ENCODE assay signal across 20 cellular contexts in the genomic region with DNA sequence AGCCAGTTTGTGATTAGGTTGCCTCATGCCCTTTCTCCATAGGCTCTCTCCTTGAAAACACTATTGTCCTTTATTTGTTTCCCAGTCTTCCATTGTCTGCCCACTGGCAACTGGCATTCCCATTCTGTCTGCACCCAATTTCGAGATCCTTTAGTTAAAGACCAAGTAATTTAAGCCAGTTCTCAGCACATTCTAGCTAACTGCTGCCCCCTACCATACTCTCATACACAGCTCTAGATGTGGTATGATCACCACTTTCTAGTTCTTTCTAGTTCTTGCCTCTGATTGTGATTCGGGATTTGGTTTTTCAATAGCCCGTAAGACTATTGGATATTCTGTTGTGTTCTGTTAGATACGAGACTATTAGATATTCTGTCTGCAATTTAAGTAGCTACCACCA.
DNase-seq lines count a peak whose midpoint lies in the region; ATAC-seq, FAIRE-seq and TF ChIP-seq lines count a peak whose summit lies in the region.
"Had no signal": no experiment of that assay in that cellular context is flagged by ENCODE, and none has a peak within 500 bp of the region (broad histone marks: within the 10 kb centered on the region; RNA-seq: fewer than 3 reads in every experiment).

No MANE protein-coding gene starts in this region.

- H3K27ac ChIP-seq in H1 (ENCODE audit: low read depth, low read length) (no peak overlapping the region), mesendoderm (ENCODE audit: low read depth, low read length) (no peak overlapping the region)

- no peak overlapping the region for H2AFZ ChIP-seq in H1 (ENCODE audit: low read length)

- TF ChIP-seq CTCF in BE2C (IDR thresholded peaks at IDR 0.05; ENCODE audit: low read depth, low read length): peak; percentile 31; the same call in 1 of the 2 replicates
- TF ChIP-seq CTCF in H1 (IDR thresholded peaks at IDR 0.05; ENCODE audit: control extremely low read depth in 1 of 3, insufficient read depth in 1 of 3, low read depth in 1 of 3, low read length in 3 of 3): peak in 1 of 3 experiments; percentile 21; a peak in 1 of 4 replicates

- no peak for TF ChIP-seq EP300 in H1 (IDR thresholded peaks at IDR 0.05; ENCODE audit: borderline replicate concordance in 1 of 2, low read depth in 2 of 2, low read length in 2 of 2)

- H3K9me3 ChIP-seq in BE2C: no peaks in the 10 kb centered on the region
- H3K9me3 ChIP-seq in H1 (ENCODE audit: insufficient read depth in 2 of 2, low read depth in 1 of 2, low read length in 1 of 2): no peaks in the 10 kb centered on the region

- peak; percentile 96 for FAIRE-seq in H1 (lab: Jason Lieb, UNC)
- FAIRE-seq: GM12891, GM19239, H54, HTR-8/SVneo, K562 had no signal

- H4K91ac ChIP-seq in H1 (replicated peaks; ENCODE audit: insufficient read length, low read length): no peak overlapping the region

- CTCF ChIA-PET in H1 (lab: Charles Lee; ENCODE audit: partially characterized antibody): interaction anchor here (1.0 to 1.5 kb wide), 6 partner anchors 18 to 411 kb away, joined by 3 to 4 read pairs (median 3); no protein-coding TSS in a partner anchor

- H2AK5ac ChIP-seq in H1 (ENCODE audit: low read depth, low read length) (no peak overlapping the region), mesendoderm (ENCODE audit: low read length) (no peak overlapping the region)

- H3K4me3 ChIP-seq in BE2C (ENCODE audit: low read depth, low read length) (no peak overlapping the region), H7 (ENCODE audit: insufficient read depth, low read depth, low read length) (no peak overlapping the region), H1 (ENCODE audit: extremely low read depth in 1 of 4, insufficient read depth in 2 of 4, low read depth in 3 of 4, low read length in 4 of 4) (no peak overlapping the region), mesendoderm (ENCODE audit: low read length) (no peak overlapping the region)
- H3K4me3 ChIP-seq: K562 had no signal

- TF ChIP-seq POLR2A in H1 (IDR thresholded peaks at IDR 0.05; ENCODE audit: control extremely low read depth in 1 of 2, low read depth in 2 of 2, low read length in 2 of 2): no peak

- POLR2A ChIA-PET in H1 (lab: Charles Lee; ENCODE audit: partially characterized antibody): no interaction called here

- H3K36me3 ChIP-seq in BE2C (no peaks in the 10 kb centered on the region), H7 (replicated peaks; ENCODE audit: control insufficient read depth, insufficient read depth, low read length) (no peaks in the 10 kb centered on the region), H1 (ENCODE audit: control insufficient read depth in 2 of 4, insufficient read depth in 4 of 4, low read length in 3 of 4) (no peaks in the 10 kb centered on the region), mesendoderm (ENCODE audit: control insufficient read depth, insufficient read depth, low read length) (no peaks in the 10 kb centered on the region)

- intact Hi-C loops in left ventricle myocardium superior (cut with micrococcal nuclease): no loop called here

- H3K79me1 ChIP-seq in H1 (ENCODE audit: low read depth, low read length): no peaks in the 10 kb centered on the region
- no peaks in the 10 kb centered on the region for H3K79me1 ChIP-seq in mesendoderm (ENCODE audit: low read length)

- no peak overlapping the region for H3K9ac ChIP-seq in H1 (replicated peaks in 1 of 4; ENCODE audit: extremely low read depth in 1 of 4, low read depth in 3 of 4, low read length in 3 of 4)
- no peak overlapping the region for H3K9ac ChIP-seq in mesendoderm (ENCODE audit: low read length)

- no peak overlapping the region for H3K4me2 ChIP-seq in H1 (ENCODE audit: insufficient read depth in 1 of 2, low read depth in 2 of 2, low read length in 2 of 2)
- no peak overlapping the region for H3K4me2 ChIP-seq in mesendoderm (ENCODE audit: low read length)

- H3K23me2 ChIP-seq in H1 (ENCODE audit: low read depth, low read length): no peaks in the 10 kb centered on the region

- no peaks in the 10 kb centered on the region for H3K27me3 ChIP-seq in BE2C
- H3K27me3 ChIP-seq in H7 (ENCODE audit: control insufficient read depth, insufficient read depth, low read length): no peaks in the 10 kb centered on the region
- no peaks in the 10 kb centered on the region for H3K27me3 ChIP-seq in H1 (replicated peaks in 1 of 4; ENCODE audit: control insufficient read depth in 3 of 4, extremely low read depth in 1 of 4, insufficient read depth in 3 of 4, low read length in 3 of 4)
- no peaks in the 10 kb centered on the region for H3K27me3 ChIP-seq in mesendoderm (ENCODE audit: insufficient read depth, low read length, poor library complexity)

- no peaks in the 10 kb centered on the region for H3K27me3 Mint-ChIP-seq in activated naive CD8-positive, alpha-beta T cell treated with anti-CD3 and anti-CD28 coated beads for 36 hours
- H3K27me3 Mint-ChIP-seq: CD4-positive, alpha-beta memory T cell had no signal

- 89% methylated on average over 4 of the region's 4 CpGs; no CpG with 5 or more reads in 1 of the 2 experiments for WGBS in H1 (ENCODE audit: extremely low coverage in 1 of 2, insufficient coverage in 1 of 2, insufficient read length in 1 of 2, insufficient replicate concordance in 2 of 2, low coverage in 1 of 2, low lambda C conversion rate in 2 of 2, missing lambda C conversion rate in 1 of 2), 2 experiments
- WGBS in mesendoderm (ENCODE audit: extremely low coverage, insufficient coverage, low lambda C conversion rate): no CpG with 5 or more reads among the region's 4 CpGs

- H3K9me3 Mint-ChIP-seq in activated naive CD8-positive, alpha-beta T cell treated with anti-CD3 and anti-CD28 coated beads for 36 hours: no peaks in the 10 kb centered on the region
- H3K9me3 Mint-ChIP-seq: CD4-positive, alpha-beta memory T cell had no signal

- TF ChIP-seq RAD21 in H1 (IDR thresholded peaks at IDR 0.05 in 1 of 2, conservative IDR thresholded peaks at IDR 0.05 in 1 of 2; ENCODE audit: low read depth in 2 of 2, low read length in 2 of 2): peak; percentile 32 to 46

- H3K4me3 Mint-ChIP-seq in activated naive CD8-positive, alpha-beta T cell treated with anti-CD3 and anti-CD28 coated beads for 36 hours: no peak overlapping the region
- H3K4me3 Mint-ChIP-seq: CD14-positive monocyte; CD4-positive, alpha-beta memory T cell had no signal

- H3K36me3 Mint-ChIP-seq in activated naive CD8-positive, alpha-beta T cell treated with anti-CD3 and anti-CD28 coated beads for 36 hours: no peaks in the 10 kb centered on the region
- H3K36me3 Mint-ChIP-seq: CD14-positive monocyte; CD4-positive, alpha-beta memory T cell had no signal

- H3K4me1 ChIP-seq in BE2C (no peaks in the 10 kb centered on the region), H1 (replicated peaks in 1 of 4; ENCODE audit: control insufficient read depth in 3 of 4, insufficient read depth in 4 of 4, low read length in 3 of 4) (no peaks in the 10 kb centered on the region), mesendoderm (ENCODE audit: control insufficient read depth, low read depth, low read length) (no peaks in the 10 kb centered on the region)

- H4K5ac ChIP-seq in H1 (ENCODE audit: insufficient read length, low read depth, low read length) (no peak overlapping the region), mesendoderm (ENCODE audit: low read length) (no peak overlapping the region)

- no peak for ATAC-seq in left ventricle myocardium superior
- ATAC-seq: K562 had no signal

- no peak for DNase-seq in BE2C
- DNase-seq in H7: peak; percentile 24
- DNase-seq in H1 (ENCODE audit: low read depth in 1 of 2, low spot score in 2 of 2): no peak
- DNase-seq in mesendoderm: peak; percentile 2
- no peak for DNase-seq in SHP77 treated with DMSO at 0.1 percent for 48 hours (lab: John Stamatoyannopoulos, UW)
- no peak for DNase-seq in left ventricle myocardium superior
- DNase-seq in activated naive CD8-positive, alpha-beta T cell treated with anti-CD3 and anti-CD28 coated beads for 36 hours: no peak
- DNase-seq: ACHN; Calu3; CD4-positive, alpha-beta memory T cell; DND-41; EL; IMR-90; Karpas-422 had no signal

- no peak overlapping the region for H2BK15ac ChIP-seq in H1 (ENCODE audit: low read length)
- no peak overlapping the region for H2BK15ac ChIP-seq in mesendoderm (replicated peaks; ENCODE audit: low read depth)

- no peaks in the 10 kb centered on the region for H3K4me1 Mint-ChIP-seq in activated naive CD8-positive, alpha-beta T cell treated with anti-CD3 and anti-CD28 coated beads for 36 hours
- H3K4me1 Mint-ChIP-seq: CD14-positive monocyte; CD4-positive, alpha-beta memory T cell had no signal

- H3K79me2 ChIP-seq in H1 (ENCODE audit: control insufficient read depth in 1 of 2, insufficient read depth in 2 of 2, low read length in 2 of 2) (no peaks in the 10 kb centered on the region), mesendoderm (ENCODE audit: control insufficient read depth, insufficient read depth, low read length) (no peaks in the 10 kb centered on the region)

- H2BK120ac ChIP-seq in H1 (replicated peaks; ENCODE audit: low read depth, low read length): no peak overlapping the region
- H2BK120ac ChIP-seq in mesendoderm (ENCODE audit: low read depth, low read length): no peak overlapping the region

- no peak overlapping the region for H2BK5ac ChIP-seq in H1 (ENCODE audit: low read depth, low read length)
- H2BK5ac ChIP-seq in mesendoderm (ENCODE audit: low read length): no peak overlapping the region

- no peak overlapping the region for H2BK20ac ChIP-seq in H1 (ENCODE audit: low read length)

- H3K23ac ChIP-seq in H1 (ENCODE audit: insufficient read length) (no peak overlapping the region), mesendoderm (ENCODE audit: low read length) (no peak overlapping the region)

- H4K8ac ChIP-seq in H1 (ENCODE audit: extremely low read depth, insufficient read depth, low read length) (no peak overlapping the region), mesendoderm (ENCODE audit: low read depth, low read length) (no peak overlapping the region)

- no peak overlapping the region for H3K14ac ChIP-seq in H1 (ENCODE audit: insufficient read length)

- no peak overlapping the region for H2BK12ac ChIP-seq in H1 (ENCODE audit: low read depth, low read length)

- H3K27ac Mint-ChIP-seq in activated naive CD8-positive, alpha-beta T cell treated with anti-CD3 and anti-CD28 coated beads for 36 hours: no peak overlapping the region
- H3K27ac Mint-ChIP-seq: CD14-positive monocyte; CD4-positive, alpha-beta memory T cell had no signal

- no peak overlapping the region for H3K56ac ChIP-seq in H1 (replicated peaks; ENCODE audit: insufficient read length, low read depth, low read length)
- no peak overlapping the region for H3K56ac ChIP-seq in mesendoderm (ENCODE audit: low read length)

- H4K20me1 ChIP-seq in H1 (replicated peaks in 1 of 2; ENCODE audit: control insufficient read depth in 1 of 2, insufficient read depth in 2 of 2, low read length in 2 of 2): no peaks in the 10 kb centered on the region

- no peak overlapping the region for H3K18ac ChIP-seq in H1 (ENCODE audit: extremely low read depth, low read length)
- no peak overlapping the region for H3K18ac ChIP-seq in mesendoderm (ENCODE audit: low read length)

- H3K4ac ChIP-seq in H1 (replicated peaks; ENCODE audit: insufficient read length, low read depth, low read length): no peak overlapping the region
- H3K4ac ChIP-seq in mesendoderm (ENCODE audit: low read depth, low read length): no peak overlapping the region

TF ChIP-seq in H1, 55 proteins besides CTCF, POLR2A, EP300 and RAD21 (continues in another document):
- TF ChIP-seq SAP30 (IDR thresholded peaks at IDR 0.05; ENCODE audit: insufficient read depth, insufficient replicate concordance, low read length): no peak
- no peak for TF ChIP-seq EGR1 (IDR thresholded peaks at IDR 0.05; ENCODE audit: borderline replicate concordance, low read depth, low read length)

Comparison
In these comparisons a context has a peak if more than half of its experiments do, and no peak if none do; other contexts are left out.
1. DNase-seq: peak in H7 (single experiment) and mesendoderm (single experiment); none in BE2C (single experiment), H1 (0 of 2), SHP77 treated with DMSO at 0.1 percent for 48 hours (single experiment), left ventricle myocardium superior (single experiment) and activated naive CD8-positive, alpha-beta T cell treated with anti-CD3 and anti-CD28 coated beads for 36 hours (single experiment).